In the genomic region with DNA sequence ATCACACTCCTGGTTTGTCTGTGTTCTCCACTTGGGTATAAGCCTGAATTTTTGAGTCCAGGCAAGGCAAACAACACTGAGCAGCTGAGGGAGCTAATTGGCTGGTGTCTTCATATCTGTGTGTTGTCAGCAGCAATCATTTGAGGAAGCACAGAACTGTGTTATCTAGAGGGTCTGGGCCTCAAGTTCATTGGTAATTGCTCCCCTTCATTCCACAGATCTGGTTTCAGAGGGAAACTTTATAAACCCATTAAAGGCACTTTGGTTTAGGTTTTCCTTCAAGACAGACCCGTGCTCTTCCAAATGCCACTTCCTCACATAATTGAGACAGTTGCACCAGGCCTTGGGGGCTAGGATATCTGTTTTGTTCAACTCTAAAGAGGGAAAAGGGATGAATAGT, we compare ENCODE assay signal across 19 cellular contexts. TPM values are rescaled to one million over a fixed set of nuclear protein-coding genes. Genes with fewer than 3 reads are reported as not detected.
"Had no signal": no experiment of that assay in that cellular context is flagged by ENCODE, and none has a peak within 500 bp of the region (broad histone marks: within the 10 kb centered on the region; RNA-seq: fewer than 3 reads in every experiment).

No MANE protein-coding gene starts in this region.

- H3K4me1 ChIP-seq: foreskin keratinocyte had no signal

- H3K9me3 ChIP-seq: prostate gland, tibial nerve, vagina had no signal

- H3K9me3 Mint-ChIP-seq: activated CD4-positive, alpha-beta memory T cell treated with anti-CD3 and anti-CD28 coated beads for 36 hours; activated naive CD4-positive, alpha-beta T cell treated with anti-CD3 and anti-CD28 coated beads, Interleukin-2, amount 50 U/mL, for 72 hours; activated T-cell treated with anti-CD3 and anti-CD28 coated beads, Interleukin-2, amount 50 U/mL, for 24 hours; central memory CD8-positive, alpha-beta T cell; natural killer cell had no signal

- H3K27ac Mint-ChIP-seq: activated CD4-positive, alpha-beta memory T cell treated with anti-CD3 and anti-CD28 coated beads for 36 hours; activated CD4-positive, alpha-beta T cell treated with anti-CD3 and anti-CD28 coated beads for 36 hours; activated naive CD4-positive, alpha-beta T cell treated with anti-CD3 and anti-CD28 coated beads, Interleukin-2, amount 50 U/mL, for 72 hours; activated T-cell treated with anti-CD3 and anti-CD28 coated beads, Interleukin-2, amount 50 U/mL, for 24 hours; immature natural killer cell; natural killer cell; T-helper 17 cell had no signal

- ATAC-seq: activated CD4-positive, alpha-beta T cell treated with anti-CD3 and anti-CD28 coated beads for 36 hours; activated naive CD4-positive, alpha-beta T cell treated with anti-CD3 and anti-CD28 coated beads, Interleukin-2, amount 50 U/mL, for 72 hours; foreskin keratinocyte; natural killer cell; right cardiac atrium; T-helper 17 cell had no signal

- H3K4me3 ChIP-seq: prostate gland, skin epidermis, tibial nerve, vagina had no signal

- H3K4me3 Mint-ChIP-seq: activated CD4-positive, alpha-beta memory T cell treated with anti-CD3 and anti-CD28 coated beads for 36 hours; activated CD4-positive, alpha-beta T cell treated with anti-CD3 and anti-CD28 coated beads for 36 hours; activated T-cell treated with anti-CD3 and anti-CD28 coated beads, Interleukin-2, amount 50 U/mL, for 24 hours; central memory CD8-positive, alpha-beta T cell; immature natural killer cell; natural killer cell; T-helper 17 cell had no signal

- H3K36me3 ChIP-seq: prostate gland had no signal

- H3K36me3 Mint-ChIP-seq: natural killer cell had no signal

- H3K27ac ChIP-seq: foreskin keratinocyte, prostate gland, skin epidermis, vagina had no signal

- H3K27me3 ChIP-seq: tibial nerve, vagina had no signal

- DNase-seq: activated CD4-positive, alpha-beta memory T cell treated with anti-CD3 and anti-CD28 coated beads for 36 hours; activated CD4-positive, alpha-beta T cell treated with anti-CD3 and anti-CD28 coated beads for 36 hours; activated effector memory CD4-positive, alpha-beta T cell treated with Interleukin-2 at 50 U/mL for 16 hours; activated T-cell treated with anti-CD3 and anti-CD28 coated beads, Interleukin-2, amount 50 U/mL, for 24 hours; effector memory CD4-positive, alpha-beta T cell; foreskin keratinocyte; immature natural killer cell; natural killer cell; right cardiac atrium; stimulated activated CD4-positive, alpha-beta T cell treated with anti-CD3 and anti-CD28 coated beads, Interleukin-4, amount 100 ng/mL, for 24 hours; stimulated activated naive CD4-positive, alpha-beta T cell; substantia nigra; T-helper 17 cell had no signal

RNA-seq across cellular contexts. Expression of gene DACT1, which starts 5.6 kb away (rescaled TPM):
- polyA plus RNA-seq: immature natural killer cell had no signal
